In the genomic region with DNA sequence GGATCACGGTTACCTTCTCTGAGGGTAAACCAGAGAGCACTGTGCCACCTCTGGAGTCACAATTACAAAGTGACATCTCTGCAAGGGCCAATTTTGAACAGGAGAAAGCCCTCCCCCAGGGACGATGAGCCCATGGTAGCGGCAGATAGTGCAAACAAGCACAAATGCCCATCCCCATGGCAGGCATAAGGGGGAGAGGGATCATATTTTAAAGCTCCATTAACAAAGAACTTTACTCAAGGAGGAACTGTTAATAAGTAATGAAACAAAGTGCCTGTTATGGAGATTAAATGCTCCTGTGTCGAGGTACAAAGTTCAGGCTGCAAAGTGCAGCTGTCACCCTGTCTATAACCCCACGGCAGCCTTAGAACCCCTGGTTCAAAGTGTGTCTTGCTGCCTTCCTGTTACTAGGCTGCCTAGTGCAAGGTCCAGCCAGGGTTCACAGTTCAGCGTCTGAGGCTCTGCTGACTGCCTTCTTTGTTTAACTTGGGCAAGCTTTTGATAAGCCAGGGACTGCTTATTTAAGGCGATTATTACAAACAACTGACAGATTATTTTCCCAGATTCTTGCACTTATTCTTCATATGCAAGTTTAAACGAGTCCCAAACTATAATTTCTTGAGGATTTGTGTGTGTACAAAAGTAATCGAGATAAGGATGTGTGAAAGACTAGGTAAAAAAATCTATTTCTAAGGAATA, we compare ENCODE assay signal across 1 cellular context.
TF ChIP-seq lines count a peak whose summit lies in the region.

No MANE protein-coding gene starts in this region.

TF ChIP-seq in HepG2, 621 proteins besides CTCF, POLR2A, EP300 and RAD21 (continued from another document and continues in another):
- TF ChIP-seq ZNF678 (CRISPR knock-in tag; IDR thresholded peaks at IDR 0.05) (no peak), PTBP1 (IDR thresholded peaks at IDR 0.05; ENCODE audit: low read depth, low read length, poor library complexity, severe bottlenecking) (no peak), ARNTL (CRISPR knock-in tag; IDR thresholded peaks at IDR 0.05) (peak; percentile 84), ERF (CRISPR knock-in tag; IDR thresholded peaks at IDR 0.05) (peak; percentile 97), TOPORS (CRISPR knock-in tag; IDR thresholded peaks at IDR 0.05) (peak; percentile 83; the same call in 1 of the 2 replicates), ZNF782 (CRISPR knock-in tag; IDR thresholded peaks at IDR 0.05; ENCODE audit: borderline replicate concordance) (no peak), HCFC1 (IDR thresholded peaks at IDR 0.05; ENCODE audit: low read depth, low read length) (no peak), ZNF543 (CRISPR knock-in tag; IDR thresholded peaks at IDR 0.05) (0 out of 2 replicates have a peak, but pooled peaks have one; percentile 35), ZNF768 (CRISPR knock-in tag; IDR thresholded peaks at IDR 0.05) (no peak), SNRNP70 (IDR thresholded peaks at IDR 0.05; ENCODE audit: low read depth, low read length) (no peak), SKI (IDR thresholded peaks at IDR 0.05; ENCODE audit: partially characterized antibody) (peak; percentile 99), FOXK2 (IDR thresholded peaks at IDR 0.05) (no peak), CCDC6 (CRISPR knock-in tag; IDR thresholded peaks at IDR 0.05) (peak; percentile 77), CHD4 (IDR thresholded peaks at IDR 0.05; ENCODE audit: borderline replicate concordance, low read length) (0 out of 2 replicates have a peak, but pooled peaks have one; percentile 68), SMAD1 (CRISPR knock-in tag; IDR thresholded peaks at IDR 0.05; ENCODE audit: borderline replicate concordance, low read depth) (0 out of 2 replicates have a peak, but pooled peaks have one; percentile 59), ZSCAN22 (CRISPR knock-in tag; IDR thresholded peaks at IDR 0.05) (no peak), ZNF879 (CRISPR knock-in tag; IDR thresholded peaks at IDR 0.05) (no peak), NFIB (CRISPR knock-in tag; IDR thresholded peaks at IDR 0.05; ENCODE audit: borderline replicate concordance) (no peak), TEAD3 (CRISPR knock-in tag; optimal IDR thresholded peaks at IDR 0.05; ENCODE audit: borderline replicate concordance) (peak; percentile 91), HMG20A (CRISPR knock-in tag; IDR thresholded peaks at IDR 0.05; ENCODE audit: borderline replicate concordance) (peak; percentile 99), ZNF234 (CRISPR knock-in tag; conservative IDR thresholded peaks at IDR 0.05) (no peak)
- TF ChIP-seq, protein P1, sequence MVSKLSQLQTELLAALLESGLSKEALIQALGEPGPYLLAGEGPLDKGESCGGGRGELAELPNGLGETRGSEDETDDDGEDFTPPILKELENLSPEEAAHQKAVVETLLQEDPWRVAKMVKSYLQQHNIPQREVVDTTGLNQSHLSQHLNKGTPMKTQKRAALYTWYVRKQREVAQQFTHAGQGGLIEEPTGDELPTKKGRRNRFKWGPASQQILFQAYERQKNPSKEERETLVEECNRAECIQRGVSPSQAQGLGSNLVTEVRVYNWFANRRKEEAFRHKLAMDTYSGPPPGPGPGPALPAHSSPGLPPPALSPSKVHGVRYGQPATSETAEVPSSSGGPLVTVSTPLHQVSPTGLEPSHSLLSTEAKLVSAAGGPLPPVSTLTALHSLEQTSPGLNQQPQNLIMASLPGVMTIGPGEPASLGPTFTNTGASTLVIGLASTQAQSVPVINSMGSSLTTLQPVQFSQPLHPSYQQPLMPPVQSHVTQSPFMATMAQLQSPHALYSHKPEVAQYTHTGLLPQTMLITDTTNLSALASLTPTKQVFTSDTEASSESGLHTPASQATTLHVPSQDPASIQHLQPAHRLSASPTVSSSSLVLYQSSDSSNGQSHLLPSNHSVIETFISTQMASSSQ (IDR thresholded peaks at IDR 0.05; ENCODE audit: low read depth): peak; percentile 95
- TF ChIP-seq, protein P1 (CRISPR knock-in tag; IDR thresholded peaks at IDR 0.05; ENCODE audit: borderline replicate concordance): peak; percentile 99
- TF ChIP-seq, protein P2, sequence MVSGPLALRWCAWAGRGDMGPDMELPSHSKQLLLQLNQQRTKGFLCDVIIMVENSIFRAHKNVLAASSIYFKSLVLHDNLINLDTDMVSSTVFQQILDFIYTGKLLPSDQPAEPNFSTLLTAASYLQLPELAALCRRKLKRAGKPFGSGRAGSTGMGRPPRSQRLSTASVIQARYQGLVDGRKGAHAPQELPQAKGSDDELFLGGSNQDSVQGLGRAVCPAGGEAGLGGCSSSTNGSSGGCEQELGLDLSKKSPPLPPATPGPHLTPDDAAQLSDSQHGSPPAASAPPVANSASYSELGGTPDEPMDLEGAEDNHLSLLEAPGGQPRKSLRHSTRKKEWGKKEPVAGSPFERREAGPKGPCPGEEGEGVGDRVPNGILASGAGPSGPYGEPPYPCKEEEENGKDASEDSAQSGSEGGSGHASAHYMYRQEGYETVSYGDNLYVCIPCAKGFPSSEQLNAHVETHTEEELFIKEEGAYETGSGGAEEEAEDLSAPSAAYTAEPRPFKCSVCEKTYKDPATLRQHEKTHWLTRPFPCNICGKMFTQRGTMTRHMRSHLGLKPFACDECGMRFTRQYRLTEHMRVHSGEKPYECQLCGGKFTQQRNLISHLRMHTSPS (CRISPR knock-in tag; IDR thresholded peaks at IDR 0.05; ENCODE audit: low read depth): peak; percentile 52; the same call in 1 of the 2 replicates
- TF ChIP-seq, protein P3, sequence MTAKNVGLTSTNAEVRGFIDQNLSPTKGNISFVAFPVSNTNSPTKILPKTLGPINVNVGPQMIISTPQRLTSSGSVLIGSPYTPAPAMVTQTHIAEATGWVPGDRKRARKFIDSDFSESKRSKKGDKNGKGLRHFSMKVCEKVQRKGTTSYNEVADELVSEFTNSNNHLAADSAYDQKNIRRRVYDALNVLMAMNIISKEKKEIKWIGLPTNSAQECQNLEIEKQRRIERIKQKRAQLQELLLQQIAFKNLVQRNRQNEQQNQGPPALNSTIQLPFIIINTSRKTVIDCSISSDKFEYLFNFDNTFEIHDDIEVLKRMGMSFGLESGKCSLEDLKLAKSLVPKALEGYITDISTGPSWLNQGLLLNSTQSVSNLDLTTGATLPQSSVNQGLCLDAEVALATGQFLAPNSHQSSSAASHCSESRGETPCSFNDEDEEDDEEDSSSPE (CRISPR knock-in tag; IDR thresholded peaks at IDR 0.05): peak; percentile 17; the same call in 1 of the 2 replicates
- TF ChIP-seq, protein P4, sequence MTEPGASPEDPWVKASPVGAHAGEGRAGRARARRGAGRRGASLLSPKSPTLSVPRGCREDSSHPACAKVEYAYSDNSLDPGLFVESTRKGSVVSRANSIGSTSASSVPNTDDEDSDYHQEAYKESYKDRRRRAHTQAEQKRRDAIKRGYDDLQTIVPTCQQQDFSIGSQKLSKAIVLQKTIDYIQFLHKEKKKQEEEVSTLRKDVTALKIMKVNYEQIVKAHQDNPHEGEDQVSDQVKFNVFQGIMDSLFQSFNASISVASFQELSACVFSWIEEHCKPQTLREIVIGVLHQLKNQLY (CRISPR knock-in tag; IDR thresholded peaks at IDR 0.05): peak; percentile 79
- TF ChIP-seq, protein P5, sequence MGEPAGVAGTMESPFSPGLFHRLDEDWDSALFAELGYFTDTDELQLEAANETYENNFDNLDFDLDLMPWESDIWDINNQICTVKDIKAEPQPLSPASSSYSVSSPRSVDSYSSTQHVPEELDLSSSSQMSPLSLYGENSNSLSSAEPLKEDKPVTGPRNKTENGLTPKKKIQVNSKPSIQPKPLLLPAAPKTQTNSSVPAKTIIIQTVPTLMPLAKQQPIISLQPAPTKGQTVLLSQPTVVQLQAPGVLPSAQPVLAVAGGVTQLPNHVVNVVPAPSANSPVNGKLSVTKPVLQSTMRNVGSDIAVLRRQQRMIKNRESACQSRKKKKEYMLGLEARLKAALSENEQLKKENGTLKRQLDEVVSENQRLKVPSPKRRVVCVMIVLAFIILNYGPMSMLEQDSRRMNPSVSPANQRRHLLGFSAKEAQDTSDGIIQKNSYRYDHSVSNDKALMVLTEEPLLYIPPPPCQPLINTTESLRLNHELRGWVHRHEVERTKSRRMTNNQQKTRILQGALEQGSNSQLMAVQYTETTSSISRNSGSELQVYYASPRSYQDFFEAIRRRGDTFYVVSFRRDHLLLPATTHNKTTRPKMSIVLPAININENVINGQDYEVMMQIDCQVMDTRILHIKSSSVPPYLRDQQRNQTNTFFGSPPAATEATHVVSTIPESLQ (CRISPR knock-in tag; conservative IDR thresholded peaks at IDR 0.05): no peak
- TF ChIP-seq, protein P6, sequence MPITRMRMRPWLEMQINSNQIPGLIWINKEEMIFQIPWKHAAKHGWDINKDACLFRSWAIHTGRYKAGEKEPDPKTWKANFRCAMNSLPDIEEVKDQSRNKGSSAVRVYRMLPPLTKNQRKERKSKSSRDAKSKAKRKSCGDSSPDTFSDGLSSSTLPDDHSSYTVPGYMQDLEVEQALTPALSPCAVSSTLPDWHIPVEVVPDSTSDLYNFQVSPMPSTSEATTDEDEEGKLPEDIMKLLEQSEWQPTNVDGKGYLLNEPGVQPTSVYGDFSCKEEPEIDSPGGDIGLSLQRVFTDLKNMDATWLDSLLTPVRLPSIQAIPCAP (CRISPR knock-in tag; IDR thresholded peaks at IDR 0.05; ENCODE audit: low read depth): no peak
- TF ChIP-seq, protein P7, sequence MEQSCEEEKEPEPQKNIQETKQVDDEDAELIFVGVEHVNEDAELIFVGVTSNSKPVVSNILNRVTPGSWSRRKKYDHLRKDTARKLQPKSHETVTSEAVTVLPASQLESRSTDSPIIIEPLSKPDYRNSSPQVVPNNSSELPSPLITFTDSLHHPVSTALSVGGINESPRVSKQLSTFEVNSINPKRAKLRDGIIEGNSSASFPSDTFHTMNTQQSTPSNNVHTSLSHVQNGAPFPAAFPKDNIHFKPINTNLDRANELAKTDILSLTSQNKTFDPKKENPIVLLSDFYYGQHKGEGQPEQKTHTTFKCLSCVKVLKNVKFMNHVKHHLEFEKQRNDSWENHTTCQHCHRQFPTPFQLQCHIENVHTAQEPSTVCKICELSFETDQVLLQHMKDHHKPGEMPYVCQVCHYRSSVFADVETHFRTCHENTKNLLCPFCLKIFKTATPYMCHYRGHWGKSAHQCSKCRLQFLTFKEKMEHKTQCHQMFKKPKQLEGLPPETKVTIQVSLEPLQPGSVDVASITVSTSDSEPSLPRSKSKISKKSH (CRISPR knock-in tag; IDR thresholded peaks at IDR 0.05; ENCODE audit: borderline replicate concordance): no peak
- TF ChIP-seq, protein P8, sequence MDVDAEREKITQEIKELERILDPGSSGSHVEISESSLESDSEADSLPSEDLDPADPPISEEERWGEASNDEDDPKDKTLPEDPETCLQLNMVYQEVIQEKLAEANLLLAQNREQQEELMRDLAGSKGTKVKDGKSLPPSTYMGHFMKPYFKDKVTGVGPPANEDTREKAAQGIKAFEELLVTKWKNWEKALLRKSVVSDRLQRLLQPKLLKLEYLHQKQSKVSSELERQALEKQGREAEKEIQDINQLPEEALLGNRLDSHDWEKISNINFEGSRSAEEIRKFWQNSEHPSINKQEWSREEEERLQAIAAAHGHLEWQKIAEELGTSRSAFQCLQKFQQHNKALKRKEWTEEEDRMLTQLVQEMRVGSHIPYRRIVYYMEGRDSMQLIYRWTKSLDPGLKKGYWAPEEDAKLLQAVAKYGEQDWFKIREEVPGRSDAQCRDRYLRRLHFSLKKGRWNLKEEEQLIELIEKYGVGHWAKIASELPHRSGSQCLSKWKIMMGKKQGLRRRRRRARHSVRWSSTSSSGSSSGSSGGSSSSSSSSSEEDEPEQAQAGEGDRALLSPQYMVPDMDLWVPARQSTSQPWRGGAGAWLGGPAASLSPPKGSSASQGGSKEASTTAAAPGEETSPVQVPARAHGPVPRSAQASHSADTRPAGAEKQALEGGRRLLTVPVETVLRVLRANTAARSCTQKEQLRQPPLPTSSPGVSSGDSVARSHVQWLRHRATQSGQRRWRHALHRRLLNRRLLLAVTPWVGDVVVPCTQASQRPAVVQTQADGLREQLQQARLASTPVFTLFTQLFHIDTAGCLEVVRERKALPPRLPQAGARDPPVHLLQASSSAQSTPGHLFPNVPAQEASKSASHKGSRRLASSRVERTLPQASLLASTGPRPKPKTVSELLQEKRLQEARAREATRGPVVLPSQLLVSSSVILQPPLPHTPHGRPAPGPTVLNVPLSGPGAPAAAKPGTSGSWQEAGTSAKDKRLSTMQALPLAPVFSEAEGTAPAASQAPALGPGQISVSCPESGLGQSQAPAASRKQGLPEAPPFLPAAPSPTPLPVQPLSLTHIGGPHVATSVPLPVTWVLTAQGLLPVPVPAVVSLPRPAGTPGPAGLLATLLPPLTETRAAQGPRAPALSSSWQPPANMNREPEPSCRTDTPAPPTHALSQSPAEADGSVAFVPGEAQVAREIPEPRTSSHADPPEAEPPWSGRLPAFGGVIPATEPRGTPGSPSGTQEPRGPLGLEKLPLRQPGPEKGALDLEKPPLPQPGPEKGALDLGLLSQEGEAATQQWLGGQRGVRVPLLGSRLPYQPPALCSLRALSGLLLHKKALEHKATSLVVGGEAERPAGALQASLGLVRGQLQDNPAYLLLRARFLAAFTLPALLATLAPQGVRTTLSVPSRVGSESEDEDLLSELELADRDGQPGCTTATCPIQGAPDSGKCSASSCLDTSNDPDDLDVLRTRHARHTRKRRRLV (CRISPR knock-in tag; IDR thresholded peaks at IDR 0.05): no peak
- TF ChIP-seq, protein P9, sequence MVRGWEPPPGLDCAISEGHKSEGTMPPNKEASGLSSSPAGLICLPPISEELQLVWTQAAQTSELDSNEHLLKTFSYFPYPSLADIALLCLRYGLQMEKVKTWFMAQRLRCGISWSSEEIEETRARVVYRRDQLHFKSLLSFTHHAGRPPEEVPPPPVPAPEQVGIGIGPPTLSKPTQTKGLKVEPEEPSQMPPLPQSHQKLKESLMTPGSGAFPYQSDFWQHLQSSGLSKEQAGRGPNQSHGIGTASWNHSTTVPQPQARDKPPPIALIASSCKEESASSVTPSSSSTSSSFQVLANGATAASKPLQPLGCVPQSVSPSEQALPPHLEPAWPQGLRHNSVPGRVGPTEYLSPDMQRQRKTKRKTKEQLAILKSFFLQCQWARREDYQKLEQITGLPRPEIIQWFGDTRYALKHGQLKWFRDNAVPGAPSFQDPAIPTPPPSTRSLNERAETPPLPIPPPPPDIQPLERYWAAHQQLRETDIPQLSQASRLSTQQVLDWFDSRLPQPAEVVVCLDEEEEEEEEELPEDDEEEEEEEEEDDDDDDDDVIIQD (CRISPR knock-in tag; IDR thresholded peaks at IDR 0.05; ENCODE audit: low read depth): peak; percentile 100
